1 cellular context compared by ENCODE assay signal in genomic region chr6:24927234-24927955, GRCh38.
TF ChIP-seq lines count a peak whose summit lies in the region.

No MANE protein-coding gene starts in this region.

TF ChIP-seq in HepG2, 621 proteins besides CTCF, POLR2A, EP300 and RAD21:
- TF ChIP-seq SRSF9 (IDR thresholded peaks at IDR 0.05; ENCODE audit: borderline replicate concordance, insufficient read depth, low read depth, low read length, poor library complexity, severe bottlenecking) (no peak), CREB1 (IDR thresholded peaks at IDR 0.05) (peak; percentile 90), CREB1 (CRISPR knock-in tag; IDR thresholded peaks at IDR 0.05) (no peak), NFE2L1 (CRISPR knock-in tag; IDR thresholded peaks at IDR 0.05; ENCODE audit: borderline replicate concordance) (no peak), GMEB1 (CRISPR knock-in tag; IDR thresholded peaks at IDR 0.05; ENCODE audit: borderline replicate concordance) (no peak)
